In genomic region chr16:4426021-4426684, GRCh38 we compare ENCODE assay signal across 8 cellular contexts. TPM values are rescaled to one million over a fixed set of nuclear protein-coding genes. Genes with fewer than 3 reads are reported as not detected.
DNase-seq lines count a peak whose midpoint lies in the region; ATAC-seq and TF ChIP-seq lines count a peak whose summit lies in the region.

No MANE protein-coding gene starts in this region.

- no peak for TF ChIP-seq CTCF in endothelial cell (IDR thresholded peaks at IDR 0.05; ENCODE audit: unreplicated experiment)

- no peaks in the 10 kb centered on the region for H3K27me3 ChIP-seq in neuron (ENCODE audit: insufficient read depth, low read length)

- peaks cover 8% of the 10 kb centered on the region for H3K36me3 ChIP-seq in neuron (ENCODE audit: insufficient read depth, low read length)

- H3K27ac Mint-ChIP-seq in activated naive CD4-positive, alpha-beta T cell treated with anti-CD3 and anti-CD28 coated beads, Interleukin-2, amount 10 ng/mL, durations not matched to agents 7 days and 5 days, result peak overlapping the region; percentile 98
- peak overlapping the region; percentile 86 for H3K27ac Mint-ChIP-seq in endothelial cell (ENCODE audit: unreplicated experiment)

- H3K36me3 Mint-ChIP-seq in activated naive CD4-positive, alpha-beta T cell treated with anti-CD3 and anti-CD28 coated beads, Interleukin-2, amount 10 ng/mL, durations not matched to agents 7 days and 5 days, result peaks cover 21% of the 10 kb centered on the region
- peaks cover 7% of the 10 kb centered on the region for H3K36me3 Mint-ChIP-seq in endothelial cell (ENCODE audit: low read depth, unreplicated experiment)

- CTCF ChIA-PET in activated naive CD4-positive, alpha-beta T cell treated with anti-CD3 and anti-CD28 coated beads, Interleukin-2, amount 10 ng/mL, durations not matched to agents 7 days and 5 days (lab: Charles Lee), result no interaction called here

- peaks cover 14% of the 10 kb centered on the region for H3K4me1 ChIP-seq in neuron (ENCODE audit: insufficient read depth, low read length)

- H3K4me1 Mint-ChIP-seq in activated naive CD4-positive, alpha-beta T cell treated with anti-CD3 and anti-CD28 coated beads, Interleukin-2, amount 10 ng/mL, durations not matched to agents 7 days and 5 days, result peaks cover 35% of the 10 kb centered on the region
- H3K4me1 Mint-ChIP-seq in endothelial cell (ENCODE audit: unreplicated experiment), result peaks cover 21% of the 10 kb centered on the region

- no peak overlapping the region for H2AFZ ChIP-seq in neuron (ENCODE audit: low read depth, low read length)

- H3K9me3 Mint-ChIP-seq in activated naive CD4-positive, alpha-beta T cell treated with anti-CD3 and anti-CD28 coated beads, Interleukin-2, amount 10 ng/mL, durations not matched to agents 7 days and 5 days, result no peaks in the 10 kb centered on the region
- no peaks in the 10 kb centered on the region for H3K9me3 Mint-ChIP-seq in endothelial cell (ENCODE audit: unreplicated experiment)

- H3K4me3 ChIP-seq in neuron (ENCODE audit: low read length), result peak overlapping the region; percentile 59

- H3K4me3 Mint-ChIP-seq in activated naive CD4-positive, alpha-beta T cell treated with anti-CD3 and anti-CD28 coated beads, Interleukin-2, amount 10 ng/mL, durations not matched to agents 7 days and 5 days, result peak overlapping the region; percentile 88
- H3K4me3 Mint-ChIP-seq in endothelial cell (ENCODE audit: unreplicated experiment), result peak overlapping the region; percentile 99

- H3K27me3 Mint-ChIP-seq in activated naive CD4-positive, alpha-beta T cell treated with anti-CD3 and anti-CD28 coated beads, Interleukin-2, amount 10 ng/mL, durations not matched to agents 7 days and 5 days, result no peaks in the 10 kb centered on the region
- H3K27me3 Mint-ChIP-seq in endothelial cell (ENCODE audit: unreplicated experiment), result peaks cover 15% of the 10 kb centered on the region

- peak; percentile 23 for ATAC-seq in HG02678 (IDR thresholded peaks at IDR 0.05; ENCODE audit: unreplicated experiment)

- DNase-seq in activated naive CD4-positive, alpha-beta T cell treated with anti-CD3 and anti-CD28 coated beads, Interleukin-2, amount 10 ng/mL, durations not matched to agents 7 days and 5 days, result no peak
- no peak for DNase-seq in activated naive CD4-positive, alpha-beta T cell treated with Interleukin-2 at 50 U/mL for 16 hours
- DNase-seq in OCI-M1 (lab: John Stamatoyannopoulos, UW), result peak; percentile 64
- no peak for DNase-seq in endothelial cell (ENCODE audit: low spot score)
- DNase-seq in cerebellum (ENCODE audit: low spot score), result no peak
- DNase-seq in activated effector memory CD4-positive, alpha-beta T cell treated with Interleukin-2 at 50 U/mL for 16 hours, result no peak

- no peaks in the 10 kb centered on the region for H3K9me3 ChIP-seq in neuron (ENCODE audit: low read length)

RNA-seq across cellular contexts. Expression of gene DNAJA3, which starts 0.5 kb away (rescaled TPM):
- total RNA-seq in endothelial cell (ENCODE audit: unreplicated experiment) (32.0 TPM), cerebellum (35.2 TPM)

RNA-seq across cellular contexts. Expression of gene CORO7, which starts 9.8 kb away (rescaled TPM):
- total RNA-seq in endothelial cell (ENCODE audit: unreplicated experiment) (103 TPM), cerebellum (27.4 TPM)

RNA-seq across cellular contexts. Expression of gene NMRAL1, which starts 48.3 kb away (rescaled TPM):
- total RNA-seq in endothelial cell (ENCODE audit: unreplicated experiment) (35.3 TPM), cerebellum (27.0 TPM)

RNA-seq across cellular contexts. Expression of gene HMOX2, which starts 50.0 kb away (rescaled TPM):
- total RNA-seq in endothelial cell (ENCODE audit: unreplicated experiment) (225 TPM), cerebellum (33.0 TPM)

RNA-seq across cellular contexts. Expression of gene VASN, which starts 54.5 kb away (rescaled TPM):
- total RNA-seq in endothelial cell (ENCODE audit: unreplicated experiment), result 0.67 TPM
- total RNA-seq in cerebellum, result 2.4 TPM
